Comparison of ENCODE assay signal across 9 cellular contexts in genomic region chr11:107770546-107770945, GRCh38. TPM values are rescaled to one million over a fixed set of nuclear protein-coding genes. Genes with fewer than 3 reads are reported as not detected.
DNase-seq lines count a peak whose midpoint lies in the region; ATAC-seq and TF ChIP-seq lines count a peak whose summit lies in the region.
"Had no signal": no experiment of that assay in that cellular context is flagged by ENCODE, and none has a peak within 500 bp of the region (broad histone marks: within the 10 kb centered on the region; RNA-seq: fewer than 3 reads in every experiment).

No MANE protein-coding gene starts in this region.

- ATAC-seq in GM18868 (IDR thresholded peaks at IDR 0.05; ENCODE audit: unreplicated experiment) (peak; percentile 26), gastrocnemius medialis (peak; percentile 51 to 66), HG02610 (IDR thresholded peaks at IDR 0.05; ENCODE audit: unreplicated experiment) (no peak)

- H3K36me3 ChIP-seq in brain microvascular endothelial cell (replicated peaks) (no peaks in the 10 kb centered on the region), gastrocnemius medialis (no peaks in the 10 kb centered on the region)
- no peaks in the 10 kb centered on the region for H3K36me3 ChIP-seq in effector memory CD4-positive, alpha-beta T cell (ENCODE audit: control insufficient read depth, insufficient read depth, low read length)

- TF ChIP-seq CTCF in brain microvascular endothelial cell (IDR thresholded peaks at IDR 0.05; ENCODE audit: low read depth, low read length, missing control alignments) (no peak), gastrocnemius medialis (IDR thresholded peaks at IDR 0.05 in 4 of 5, conservative IDR thresholded peaks at IDR 0.05 in 1 of 5) (no peak)

- intact Hi-C loops in gastrocnemius medialis (cut with DNase I; ENCODE audit: low total_unique reads), result loop anchor here (2.0 to 5.0 kb wide), 2 partner anchors 82 to 208 kb away; no protein-coding TSS in a partner anchor

- H3K4me1 ChIP-seq in gastrocnemius medialis, result peaks cover 21 to 29% of the 10 kb centered on the region in 2 donors
- no peaks in the 10 kb centered on the region for H3K4me1 ChIP-seq in effector memory CD4-positive, alpha-beta T cell (ENCODE audit: control insufficient read depth, insufficient read depth, low read length, poor library complexity, severe bottlenecking)

- no peaks in the 10 kb centered on the region for H3K9me3 ChIP-seq in gastrocnemius medialis
- H3K9me3 ChIP-seq in effector memory CD4-positive, alpha-beta T cell (ENCODE audit: control insufficient read depth, low read length), result no peaks in the 10 kb centered on the region

- peak overlapping the region; percentile 86 for H3K27ac ChIP-seq in brain microvascular endothelial cell
- H3K27ac ChIP-seq in gastrocnemius medialis, result peak overlapping the region; percentile 68 to 78 (median 72)
- H3K27ac ChIP-seq in effector memory CD4-positive, alpha-beta T cell (ENCODE audit: insufficient read depth, low read length, poor library complexity, severe bottlenecking), result no peak overlapping the region

- H3K4me3 ChIP-seq in brain microvascular endothelial cell (ENCODE audit: low read depth, low read length) (no peak overlapping the region), gastrocnemius medialis (no peak overlapping the region)
- no peak overlapping the region for H3K4me3 ChIP-seq in effector memory CD4-positive, alpha-beta T cell (ENCODE audit: insufficient read depth, low read depth, low read length, poor library complexity, severe bottlenecking)

- no peaks in the 10 kb centered on the region for H3K27me3 ChIP-seq in brain microvascular endothelial cell (replicated peaks)
- no peaks in the 10 kb centered on the region for H3K27me3 ChIP-seq in gastrocnemius medialis
- no peaks in the 10 kb centered on the region for H3K27me3 ChIP-seq in effector memory CD4-positive, alpha-beta T cell (replicated peaks; ENCODE audit: control insufficient read depth, insufficient read depth, low read length, poor library complexity, severe bottlenecking)

- TF ChIP-seq POLR2A in gastrocnemius medialis (IDR thresholded peaks at IDR 0.05), result no peak

- peak; percentile 55 for DNase-seq in HK-2 (ENCODE audit: unreplicated experiment)
- DNase-seq in brain microvascular endothelial cell, result peak; percentile 87
- no peak for DNase-seq in gastrocnemius medialis
- DNase-seq in effector memory CD4-positive, alpha-beta T cell, result no peak
- DNase-seq in NCI-H1417 (lab: John Stamatoyannopoulos, UW), result no peak
- no peak for DNase-seq in AML-193 (lab: John Stamatoyannopoulos, UW)
- DNase-seq: activated CD4-positive, CD25-positive, alpha-beta regulatory T cell had no signal

- in situ Hi-C loops in brain microvascular endothelial cell (cut with HindIII; ENCODE audit: low pct_ligation_motif_present, low sequenced_read_pairs), result no loop called here
- in situ Hi-C loops in gastrocnemius medialis (cut with MboI; ENCODE audit: low sequenced_read_pairs in 4 of 4), result loop anchor here (5.0 to 10.0 kb wide), 5 partner anchors 78 to 196 kb away; no protein-coding TSS in a partner anchor

RNA-seq across cellular contexts. Expression of gene SLN, which starts 58.7 kb away (rescaled TPM):
- 1,000 to 10,000 TPM in 3 of 4 donors, 100 to 1,000 TPM in 1; 586 to 5,775 (median 2,747) TPM for total RNA-seq in gastrocnemius medialis

Comparison
In these comparisons a context has a peak if more than half of its experiments do, and no peak if none do; other contexts are left out.
1. DNase-seq: peak in HK-2 (single experiment) and brain microvascular endothelial cell (single experiment); none in gastrocnemius medialis (0 of 2), effector memory CD4-positive, alpha-beta T cell (0 of 3), NCI-H1417 (0 of 3) and AML-193 (0 of 2).